ENCODE assay signal across 26 cellular contexts in the genomic region with DNA sequence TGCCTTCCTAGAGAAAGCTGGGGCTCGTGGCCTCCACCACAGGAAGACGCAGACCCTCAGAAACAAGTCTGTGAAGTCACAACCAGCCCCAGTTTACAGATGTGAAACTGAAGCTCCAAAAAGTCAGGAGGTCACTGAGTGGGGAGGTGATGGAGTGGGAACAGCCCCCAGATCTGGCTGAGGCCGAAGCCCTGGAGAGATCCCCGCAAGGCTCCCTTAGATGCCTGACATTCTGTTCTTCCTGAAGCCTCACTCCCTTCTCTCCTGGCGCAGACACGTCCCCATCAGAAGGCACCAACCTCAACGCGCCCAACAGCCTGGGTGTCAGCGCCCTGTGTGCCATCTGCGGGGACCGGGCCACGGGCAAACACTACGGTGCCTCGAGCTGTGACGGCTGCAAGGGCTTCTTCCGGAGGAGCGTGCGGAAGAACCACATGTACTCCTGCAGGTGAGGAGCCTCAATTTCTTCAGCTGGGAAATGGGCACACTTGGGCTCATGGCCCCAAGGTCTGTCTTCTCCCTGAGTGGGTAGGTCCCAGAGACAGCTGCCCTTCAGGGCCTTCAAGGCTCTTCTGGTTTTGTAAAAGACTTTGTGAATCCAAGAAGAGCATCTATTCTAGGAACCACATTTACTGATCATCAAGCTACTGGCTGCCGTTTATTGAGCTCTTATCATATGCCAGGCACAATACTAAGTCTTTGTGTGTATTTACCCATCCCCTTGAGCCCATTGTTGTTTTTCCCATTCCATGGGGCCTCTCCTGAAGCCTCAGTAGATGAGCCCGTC. TPM values are rescaled to one million over a fixed set of nuclear protein-coding genes. Genes with fewer than 3 reads are reported as not detected.
DNase-seq lines count a peak whose midpoint lies in the region; ATAC-seq, FAIRE-seq and TF ChIP-seq lines count a peak whose summit lies in the region.
"Had no signal": no experiment of that assay in that cellular context is flagged by ENCODE, and none has a peak within 500 bp of the region (broad histone marks: within the 10 kb centered on the region; RNA-seq: fewer than 3 reads in every experiment).

No MANE protein-coding gene starts in this region.

- FAIRE-seq in K562 (lab: Jason Lieb, UNC) (no peak), HepG2 (lab: Jason Lieb, UNC) (no peak)
- FAIRE-seq: GM12878 had no signal

- TF ChIP-seq EP300 in K562 (IDR thresholded peaks at IDR 0.05; ENCODE audit: low read length) (no peak), HepG2 (IDR thresholded peaks at IDR 0.05; ENCODE audit: low read depth in 2 of 2, low read length in 2 of 2) (no peak), HepG2 (CRISPR knock-in tag; IDR thresholded peaks at IDR 0.05; ENCODE audit: borderline replicate concordance) (no peak)

- in situ Hi-C loops in K562 (cut with MboI), result no loop called here
- in situ Hi-C loops in HepG2 (cut with HindIII; ENCODE audit: extremely low pct_ligation_motif_present, low pct_unique_long_range_greater_than_20kb), result no loop called here

- H3K4me3 ChIP-seq in K562, result no peak overlapping the region
- no peak overlapping the region for H3K4me3 ChIP-seq in HepG2 (replicated peaks in 1 of 3; ENCODE audit: insufficient read depth in 1 of 3, low read depth in 2 of 3, low read length in 3 of 3)
- no peak overlapping the region for H3K4me3 ChIP-seq in osteoblast (ENCODE audit: insufficient read depth, low read length)
- H3K4me3 ChIP-seq: BLaER1, GM12878, GM23338, MG63 had no signal

- intact Hi-C loops in K562 (cut with micrococcal nuclease), result no loop called here
- intact Hi-C loops in HepG2 (cut with micrococcal nuclease; ENCODE audit: unreplicated experiment), result no loop called here

- peak; percentile 35 for DNase-seq in NCI-H2029 treated with DMSO at 0.1 percent for 48 hours (lab: John Stamatoyannopoulos, UW)
- no peak for DNase-seq in NCI-H2029 (lab: John Stamatoyannopoulos, UW)
- DNase-seq in K562 (ENCODE audit: extremely low read depth in 1 of 4, low spot score in 3 of 4), result no peak
- no peak for DNase-seq in HepG2 (ENCODE audit: low spot score)
- peak; percentile 76 for DNase-seq in osteoblast (ENCODE audit: insufficient read length, low spot score, missing footprints)
- no peak for DNase-seq in NCI-H748 (lab: John Stamatoyannopoulos, UW; ENCODE audit: unreplicated experiment)
- DNase-seq in HCEC 1CT, result no peak
- DNase-seq in NCI-H1048 (lab: John Stamatoyannopoulos, UW), result no peak
- DNase-seq: ACHN; CD4-positive, alpha-beta T cell; COR-L47; DMS 273 treated with DMSO at 0.1 percent for 48 hours; DMS79 treated with DMSO at 0.1 percent for 48 hours; Kasumi-1; MG63; NCI-H1436; NCI-H187 treated with DMSO at 0.1 percent for 48 hours; NCI-H226; NCI-H524 treated with DMSO at 0.1 percent for 48 hours; SHP77 had no signal

- peaks cover 12 to 20% of the 10 kb centered on the region in 2 experiments for H3K4me1 ChIP-seq in K562 (replicated peaks in 1 of 2; ENCODE audit: control insufficient read depth in 2 of 2, insufficient read depth in 2 of 2, low read length in 2 of 2)
- H3K4me1 ChIP-seq in HepG2 (ENCODE audit: insufficient read depth, low read length), result peaks cover 86% of the 10 kb centered on the region
- H3K4me1 ChIP-seq in osteoblast (ENCODE audit: insufficient read depth, low read length), result peaks cover 23% of the 10 kb centered on the region
- H3K4me1 ChIP-seq: BLaER1 had no signal

- H3K27ac ChIP-seq in K562 (ENCODE audit: extremely low read depth, low read depth, low read length), result no peak overlapping the region
- H3K27ac ChIP-seq in HepG2 (ENCODE audit: extremely low read length, insufficient read depth, low read length), result peak overlapping the region; percentile 55
- no peak overlapping the region for H3K27ac ChIP-seq in osteoblast (ENCODE audit: low read depth, low read length)
- H3K27ac ChIP-seq: 22Rv1, BLaER1 had no signal

- H3K27me3 ChIP-seq in K562 (ENCODE audit: control insufficient read depth in 2 of 2, insufficient read depth in 2 of 2, low read length in 2 of 2) (peaks cover 0 to 25% of the 10 kb centered on the region in 2 experiments; a peak in 2 of 5 replicates), HepG2 (ENCODE audit: control insufficient read depth in 1 of 2, insufficient read depth in 2 of 2, low read length in 2 of 2) (no peaks in the 10 kb centered on the region; a peak in 1 of 5 replicates), osteoblast (ENCODE audit: insufficient read depth, low read length) (no peaks in the 10 kb centered on the region)
- H3K27me3 ChIP-seq: BLaER1, MG63 had no signal

- H3K9me3 ChIP-seq in K562 (replicated peaks; ENCODE audit: control insufficient read depth, insufficient read depth, low read depth, low read length) (no peaks in the 10 kb centered on the region), HepG2 (ENCODE audit: low read length) (no peaks in the 10 kb centered on the region), osteoblast (ENCODE audit: low read depth, low read length) (no peaks in the 10 kb centered on the region)
- H3K9me3 ChIP-seq: BLaER1, MG63 had no signal

- ATAC-seq in K562, result no peak
- ATAC-seq in HepG2, result no peak
- ATAC-seq: GM12878, GM23338 had no signal

- BruUV-seq in K562 (replicated peaks; lab: Mats Ljungman, UMichigan) (no TSS peak), HepG2 (replicated peaks; lab: Mats Ljungman, UMichigan) (no TSS peak)

- no peak for TF ChIP-seq POLR2A in K562 (conservative IDR thresholded peaks at IDR 0.05)
- TF ChIP-seq POLR2A in HepG2 (IDR thresholded peaks at IDR 0.05; ENCODE audit: insufficient read depth in 1 of 2, low read depth in 2 of 2, low read length in 2 of 2), result 0 out of 4 replicates have a peak, but pooled peaks of 1 of the 2 experiments have one; percentile 48

- H3K4me2 ChIP-seq in K562 (ENCODE audit: insufficient read depth, low read length) (no peak overlapping the region), HepG2 (ENCODE audit: low read depth, low read length) (no peak overlapping the region), osteoblast (ENCODE audit: insufficient read depth, low read length) (no peak overlapping the region)
- H3K4me2 ChIP-seq: BLaER1, GM23338 had no signal

- H3K36me3 ChIP-seq in K562 (ENCODE audit: control insufficient read depth, insufficient read depth, low read length) (no peaks in the 10 kb centered on the region), HepG2 (replicated peaks in 1 of 2; ENCODE audit: control insufficient read depth in 1 of 2, insufficient read depth in 2 of 2, low read length in 2 of 2) (peaks cover 38 to 50% of the 10 kb centered on the region in 2 experiments), osteoblast (ENCODE audit: insufficient read depth, low read length) (no peaks in the 10 kb centered on the region)
- H3K36me3 ChIP-seq: BLaER1, MG63 had no signal

- POLR2A ChIA-PET in K562 (lab: Yijun Ruan, JAX) (interaction anchor here (0.6 to 1.8 kb wide), 2 partner anchors 9 to 14 kb away, joined by 4 to 10 read pairs; no protein-coding TSS in a partner anchor), HepG2 (lab: Yijun Ruan, JAX) (interaction anchor here (1.0 to 11.5 kb wide), 9 partner anchors 9 to 55 kb away, joined by 3 to 556 read pairs (median 8); no protein-coding TSS in a partner anchor)

- WGBS in K562 (ENCODE audit: insufficient coverage, low coverage, missing lambda C conversion rate), result 72% methylated on average over 17 of the region's 20 CpGs
- 97% methylated on average over 20 of the region's 20 CpGs for WGBS in HepG2 (ENCODE audit: low lambda C conversion rate)

- CTCF ChIA-PET in K562 (lab: Yijun Ruan, JAX; ENCODE audit: low intra/inter-chr PET ratio), result no interaction called here
- CTCF ChIA-PET in HepG2 (lab: Yijun Ruan, JAX; ENCODE audit: low intra/inter-chr PET ratio, low total read pairs), result no interaction called here

- H3K79me2 ChIP-seq in K562 (ENCODE audit: control insufficient read depth, insufficient read depth, low read length), result no peaks in the 10 kb centered on the region
- peaks cover 53% of the 10 kb centered on the region for H3K79me2 ChIP-seq in HepG2 (ENCODE audit: insufficient read depth, low read length)
- no peaks in the 10 kb centered on the region for H3K79me2 ChIP-seq in osteoblast (ENCODE audit: insufficient read depth, low read length)

- no peak for TF ChIP-seq CTCF in K562 (IDR thresholded peaks at IDR 0.05 in 2 of 3, conservative IDR thresholded peaks at IDR 0.05 in 1 of 3; ENCODE audit: insufficient read depth in 2 of 3, low read depth in 1 of 3, low read length in 3 of 3)
- TF ChIP-seq CTCF in HepG2 (CRISPR knock-in tag; IDR thresholded peaks at IDR 0.05), result no peak
- TF ChIP-seq CTCF in osteoblast (IDR thresholded peaks at IDR 0.05; ENCODE audit: extremely low read depth, low read depth, low read length), result no peak

- no peak overlapping the region for H3K9ac ChIP-seq in K562 (ENCODE audit: insufficient read depth in 1 of 2, low read depth in 2 of 2, low read length in 2 of 2)
- H3K9ac ChIP-seq in HepG2 (ENCODE audit: insufficient read depth, low read depth, low read length), result no peak overlapping the region
- H3K9ac ChIP-seq: BLaER1 had no signal

- H4K20me1 ChIP-seq in K562 (replicated peaks; ENCODE audit: control insufficient read depth, insufficient read depth, low read length) (no peaks in the 10 kb centered on the region; the same call in 1 of the 2 replicates), HepG2 (ENCODE audit: insufficient read depth, low read length) (peaks cover 17% of the 10 kb centered on the region; the same call in 1 of the 2 replicates), osteoblast (ENCODE audit: insufficient read depth, low read length) (no peaks in the 10 kb centered on the region)
- H4K20me1 ChIP-seq: BLaER1 had no signal

- TF ChIP-seq RAD21 in K562 (CRISPR knock-in tag; conservative IDR thresholded peaks at IDR 0.05 in 1 of 2, IDR thresholded peaks at IDR 0.05 in 1 of 2) (no peak), HepG2 (CRISPR knock-in tag; IDR thresholded peaks at IDR 0.05) (no peak)

- H3K9me1 ChIP-seq in K562 (ENCODE audit: control insufficient read depth, insufficient read depth, low read length), result no peaks in the 10 kb centered on the region

- H2AFZ ChIP-seq in K562 (ENCODE audit: low read depth, low read length), result no peak overlapping the region
- no peak overlapping the region for H2AFZ ChIP-seq in HepG2 (ENCODE audit: low read length)
- H2AFZ ChIP-seq in osteoblast (ENCODE audit: low read length), result no peak overlapping the region
- H2AFZ ChIP-seq: GM23338 had no signal

RNA-seq across cellular contexts. Expression of gene HNF4A, which starts 50.5 kb away (rescaled TPM):
- total RNA-seq in K562 (2011; cell fraction: chromatin; rRNA removed; ENCODE audit: low replicate concordance), result 0.09 TPM in 1 of 2 replicates, not detected in the other
- under 0.01 TPM in 1 of 2 replicates, not detected in the other for total RNA-seq in K562 (2011; cell fraction: nucleolus; rRNA removed)
- total RNA-seq in K562 (2011; cell fraction: nucleoplasm; rRNA removed), result not detected in 2 replicates
- total RNA-seq in K562 (2014; rRNA removed) (not detected in 2 replicates), K562 (2014; rRNA removed; fragmentation: Illumina TruSeq; extraction: Trizol) (not detected in 2 replicates), K562 (2015; rRNA removed; fragmentation: Illumina TruSeq; extraction: Trizol) (not detected in 2 replicates), K562 (2021) (0.11 and 0.16 TPM in 2 replicates), HepG2 (2016; rRNA removed; fragmentation: Illumina TruSeq; extraction: Trizol) (169 and 190 TPM in 2 replicates), osteoblast (not detected in 2 replicates)
- polyA plus RNA-seq in K562 (2011; rRNA removed) (not detected in 2 replicates), K562 (2014; fragmentation: Illumina TruSeq; extraction: Trizol) (0.03 TPM in 1 of 2 replicates, not detected in the other), K562 (2014; fragmentation: Nextera tagmentation; extraction: Ambion mirVana) (under 1 TPM in 1 of 2 experiments, not detected in 1; 0.06 TPM), K562 (2014; rRNA removed) (0.27 TPM in 1 of 2 replicates, not detected in the other), HepG2 (2011; rRNA removed) (80.9 and 112 TPM in 2 replicates)
- polyA plus RNA-seq in K562 (2011; cell fraction: cytosol; rRNA removed), result not detected in 2 replicates
- polyA plus RNA-seq in K562 (2011; cell fraction: nucleus; rRNA removed), result not detected in 2 replicates
- polyA plus RNA-seq in K562 (2012), result 0.03 and 2.3 TPM in 2 replicates
- not detected in 2 replicates for polyA minus RNA-seq in K562 (2011; rRNA and poly(A)+ RNA removed)
- polyA minus RNA-seq in K562 (2011; cell fraction: cytosol; rRNA and poly(A)+ RNA removed), result 0.46 TPM in 1 of 2 replicates, not detected in the other
- polyA minus RNA-seq in K562 (2011; cell fraction: nucleus; rRNA and poly(A)+ RNA removed), result not detected in 2 replicates
- total RNA-seq in HepG2 (2016; cell fraction: cytosol; rRNA removed; fragmentation: Illumina TruSeq; extraction: Trizol; ENCODE audit: low read depth), result 29.0 and 32.3 TPM in 2 replicates
- 151 and 173 TPM in 2 replicates for total RNA-seq in HepG2 (2016; cell fraction: insoluble cytoplasmic fraction; rRNA removed; fragmentation: Illumina TruSeq; extraction: Trizol)
- total RNA-seq in HepG2 (2016; cell fraction: membrane; rRNA removed; fragmentation: Illumina TruSeq; extraction: Trizol), result 112 and 124 TPM in 2 replicates
- total RNA-seq in HepG2 (2016; cell fraction: nucleus; rRNA removed; fragmentation: Illumina TruSeq; extraction: Trizol), result 102 and 116 TPM in 2 replicates
- 42.6 and 51.4 TPM in 2 replicates for polyA plus RNA-seq in HepG2 (2011; cell fraction: cytosol; rRNA removed)
- 155 and 166 TPM in 2 replicates for polyA plus RNA-seq in HepG2 (2011; cell fraction: nucleus; rRNA removed)
- polyA plus RNA-seq in HepG2 (2012), result 118 and 127 TPM in 2 replicates
- polyA plus RNA-seq in HepG2 (2016; cell fraction: cytosol; fragmentation: Illumina TruSeq; extraction: Trizol; ENCODE audit: low read depth), result 15.4 and 16.4 TPM in 2 replicates
- 119 and 153 TPM in 2 replicates for polyA plus RNA-seq in HepG2 (2016; cell fraction: insoluble cytoplasmic fraction; fragmentation: Illumina TruSeq; extraction: Trizol; ENCODE audit: low read depth)
- polyA plus RNA-seq in HepG2 (2016; cell fraction: membrane; fragmentation: Illumina TruSeq; extraction: Trizol; ENCODE audit: low read depth), result 46.6 and 47.5 TPM in 2 replicates
- 182 and 192 TPM in 2 replicates for polyA plus RNA-seq in HepG2 (2016; cell fraction: nucleus; fragmentation: Illumina TruSeq; extraction: Trizol; ENCODE audit: insufficient read depth, low read depth)
- polyA minus RNA-seq in HepG2 (2011; rRNA and poly(A)+ RNA removed; ENCODE audit: low replicate concordance), result 4.8 and 366 TPM in 2 replicates
- 84.1 and 95.5 TPM in 2 replicates for polyA minus RNA-seq in HepG2 (2011; cell fraction: cytosol; rRNA and poly(A)+ RNA removed)
- 74.7 and 93.0 TPM in 2 replicates for polyA minus RNA-seq in HepG2 (2011; cell fraction: nucleus; rRNA and poly(A)+ RNA removed)
- total RNA-seq: CD4-positive, alpha-beta T cell; GM23338; OCI-LY7; RPMI7951 had no signal
- polyA plus RNA-seq: GM12878, GM23338 had no signal

Comparison
In these comparisons a context has a peak if more than half of its experiments do, and no peak if none do; other contexts are left out.
1. DNase-seq: peak in NCI-H2029 treated with DMSO at 0.1 percent for 48 hours (single experiment) and osteoblast (single experiment); none in NCI-H2029 (single experiment), K562 (0 of 4), HepG2 (single experiment), NCI-H748 (single experiment), HCEC 1CT (single experiment) and NCI-H1048 (single experiment).
2. RNA of gene HNF4A, which starts 50.5 kb away (total RNA-seq): 29.0 to 190 TPM in HepG2; under 0.01 to 0.16 TPM in K562 and not detected in osteoblast; every median in the first group is over 10 times any median in the second.